Comparison of ENCODE assay signal across 16 cellular contexts in the genomic region with DNA sequence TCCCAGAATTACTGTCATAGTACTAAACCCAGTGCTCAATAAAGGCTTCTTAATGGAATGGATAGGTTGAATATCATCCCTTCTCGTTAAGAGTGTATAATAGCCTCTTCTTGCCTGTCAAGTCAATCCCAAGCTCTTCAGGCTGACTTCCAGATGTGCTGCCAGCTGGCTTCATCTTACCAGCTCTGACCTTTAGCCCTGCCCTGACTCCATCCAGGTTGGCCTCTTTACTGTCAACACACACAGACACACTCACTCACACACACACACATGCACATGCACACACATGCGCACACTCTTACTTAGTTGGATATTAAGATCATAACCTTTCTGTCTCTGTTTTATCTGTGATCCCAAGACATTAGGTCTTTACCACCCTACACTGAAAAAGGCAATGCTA. TPM values are rescaled to one million over a fixed set of nuclear protein-coding genes. Genes with fewer than 3 reads are reported as not detected.
A peak's percentile ranks its signal among the peaks of the same experiment; 100 is the strongest.
DNase-seq lines count a peak whose midpoint lies in the region; ATAC-seq and TF ChIP-seq lines count a peak whose summit lies in the region.
"Had no signal": no experiment of that assay in that cellular context is flagged by ENCODE, and none has a peak within 500 bp of the region (broad histone marks: within the 10 kb centered on the region; RNA-seq: fewer than 3 reads in every experiment).

No MANE protein-coding gene starts in this region.

- CTCF ChIA-PET in HEK293 (lab: Yijun Ruan, JAX) = interaction anchor here (0.6 to 12.5 kb wide), 5 partner anchors 7 to 1098 kb away, joined by 3 to 87 read pairs (median 19); no protein-coding TSS in a partner anchor

- TF ChIP-seq CTCF in HEK293 (tag by site-specific recombination; IDR thresholded peaks at IDR 0.05) = no peak
- no peak for TF ChIP-seq CTCF in omental fat pad (IDR thresholded peaks at IDR 0.05)

- ATAC-seq in omental fat pad (ENCODE audit: low FRiP score) = no peak
- ATAC-seq: HCT116 had no signal

- no peak overlapping the region for H3K4me3 ChIP-seq in HEK293 (ENCODE audit: low read depth, low read length)
- H3K4me3 ChIP-seq: BLaER1 treated with 17β-estradiol and CSF1 and Interleukin-3, amounts not matched to agents 10 nM and 100 nM; GM23248 had no signal

- DNase-seq in NCI-H510A treated with DMSO at 0.1 percent for 48 hours (lab: John Stamatoyannopoulos, UW) = peak; percentile 56
- DNase-seq in NCI-H510A (lab: John Stamatoyannopoulos, UW) = no peak
- DNase-seq in NCI-H82 treated with DMSO at 0.1 percent for 48 hours (lab: John Stamatoyannopoulos, UW; ENCODE audit: unreplicated experiment) = peak; percentile 95
- no peak for DNase-seq in activated CD4-positive, alpha-beta T cell treated with anti-CD3 and anti-CD28 coated beads, Interleukin-2, amount 50 U/mL, for 4 hours
- no peak for DNase-seq in omental fat pad (ENCODE audit: low spot score)
- DNase-seq in activated CD4-positive, alpha-beta T cell treated with anti-CD3 and anti-CD28 coated beads, Interleukin-2, amount 50 U/mL, for 48 hours = no peak
- DNase-seq: ACHN; CD4-positive, CD25-positive, alpha-beta regulatory T cell; DMS53; GM23248; IMR-90 had no signal

- no peak overlapping the region for H3K27ac ChIP-seq in HEK293 (ENCODE audit: extremely low read depth, low read depth, low read length)
- H3K27ac ChIP-seq: BLaER1 treated with 17β-estradiol and CSF1 and Interleukin-3, amounts not matched to agents 10 nM and 100 nM; GM23248 had no signal

- no peaks in the 10 kb centered on the region for H3K9me3 ChIP-seq in HEK293 (ENCODE audit: control insufficient read depth, insufficient read depth, low read depth, low read length)
- H3K9me3 ChIP-seq: BLaER1 treated with 17β-estradiol and CSF1 and Interleukin-3, amounts not matched to agents 10 nM and 100 nM had no signal

- H3K36me3 ChIP-seq in HEK293 (ENCODE audit: control insufficient read depth in 2 of 2, insufficient read depth in 1 of 2, low read length in 2 of 2) = no peaks in the 10 kb centered on the region
- H3K36me3 ChIP-seq: BLaER1 treated with 17β-estradiol and CSF1 and Interleukin-3, amounts not matched to agents 10 nM and 100 nM had no signal

- no peaks in the 10 kb centered on the region for H3K4me1 ChIP-seq in HEK293 (ENCODE audit: control insufficient read depth, insufficient read depth, low read length)
- H3K4me1 ChIP-seq: BLaER1 treated with 17β-estradiol and CSF1 and Interleukin-3, amounts not matched to agents 10 nM and 100 nM had no signal

- POLR2A ChIA-PET in HEK293 (lab: Yijun Ruan, JAX) = no interaction called here

TF ChIP-seq in HEK293, 187 proteins besides CTCF, POLR2A, EP300 and RAD21:
- TF ChIP-seq, protein P1, sequence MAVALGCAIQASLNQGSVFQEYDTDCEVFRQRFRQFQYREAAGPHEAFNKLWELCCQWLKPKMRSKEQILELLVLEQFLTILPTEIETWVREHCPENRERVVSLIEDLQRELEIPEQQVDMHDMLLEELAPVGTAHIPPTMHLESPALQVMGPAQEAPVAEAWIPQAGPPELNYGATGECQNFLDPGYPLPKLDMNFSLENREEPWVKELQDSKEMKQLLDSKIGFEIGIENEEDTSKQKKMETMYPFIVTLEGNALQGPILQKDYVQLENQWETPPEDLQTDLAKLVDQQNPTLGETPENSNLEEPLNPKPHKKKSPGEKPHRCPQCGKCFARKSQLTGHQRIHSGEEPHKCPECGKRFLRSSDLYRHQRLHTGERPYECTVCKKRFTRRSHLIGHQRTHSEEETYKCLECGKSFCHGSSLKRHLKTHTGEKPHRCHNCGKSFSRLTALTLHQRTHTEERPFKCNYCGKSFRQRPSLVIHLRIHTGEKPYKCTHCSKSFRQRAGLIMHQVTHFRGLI (tag by site-specific recombination; IDR thresholded peaks at IDR 0.05) = peak; percentile 26; the same call in 1 of the 2 replicates
- TF ChIP-seq, protein P2, sequence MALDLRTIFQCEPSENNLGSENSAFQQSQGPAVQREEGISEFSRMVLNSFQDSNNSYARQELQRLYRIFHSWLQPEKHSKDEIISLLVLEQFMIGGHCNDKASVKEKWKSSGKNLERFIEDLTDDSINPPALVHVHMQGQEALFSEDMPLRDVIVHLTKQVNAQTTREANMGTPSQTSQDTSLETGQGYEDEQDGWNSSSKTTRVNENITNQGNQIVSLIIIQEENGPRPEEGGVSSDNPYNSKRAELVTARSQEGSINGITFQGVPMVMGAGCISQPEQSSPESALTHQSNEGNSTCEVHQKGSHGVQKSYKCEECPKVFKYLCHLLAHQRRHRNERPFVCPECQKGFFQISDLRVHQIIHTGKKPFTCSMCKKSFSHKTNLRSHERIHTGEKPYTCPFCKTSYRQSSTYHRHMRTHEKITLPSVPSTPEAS (tag by site-specific recombination; IDR thresholded peaks at IDR 0.05) = peak; percentile 38; the same call in 1 of the 2 replicates
- TF ChIP-seq PRDM1 (tag by site-specific recombination; IDR thresholded peaks at IDR 0.05) = no peak

RNA-seq across cellular contexts. Expression of a gene that starts 49.1 kb away (rescaled TPM):
- total RNA-seq in omental fat pad = under 1 TPM in 2 of 4 donors, not detected in 2; 0.12 to 0.28 TPM
- total RNA-seq: A172; CD4-positive, CD25-positive, alpha-beta regulatory T cell; G401; GM23248; IMR-90 had no signal

Comparison
In these comparisons a context has a peak if more than half of its experiments do, and no peak if none do; other contexts are left out.
1. DNase-seq: peak in NCI-H510A treated with DMSO at 0.1 percent for 48 hours (single experiment) and NCI-H82 treated with DMSO at 0.1 percent for 48 hours (single experiment); none in NCI-H510A (single experiment), activated CD4-positive, alpha-beta T cell treated with anti-CD3 and anti-CD28 coated beads, Interleukin-2, amount 50 U/mL, for 4 hours (0 of 2), omental fat pad (single experiment) and activated CD4-positive, alpha-beta T cell treated with anti-CD3 and anti-CD28 coated beads, Interleukin-2, amount 50 U/mL, for 48 hours (0 of 2).